ENCODE assay signal across 13 cellular contexts in the genomic region with DNA sequence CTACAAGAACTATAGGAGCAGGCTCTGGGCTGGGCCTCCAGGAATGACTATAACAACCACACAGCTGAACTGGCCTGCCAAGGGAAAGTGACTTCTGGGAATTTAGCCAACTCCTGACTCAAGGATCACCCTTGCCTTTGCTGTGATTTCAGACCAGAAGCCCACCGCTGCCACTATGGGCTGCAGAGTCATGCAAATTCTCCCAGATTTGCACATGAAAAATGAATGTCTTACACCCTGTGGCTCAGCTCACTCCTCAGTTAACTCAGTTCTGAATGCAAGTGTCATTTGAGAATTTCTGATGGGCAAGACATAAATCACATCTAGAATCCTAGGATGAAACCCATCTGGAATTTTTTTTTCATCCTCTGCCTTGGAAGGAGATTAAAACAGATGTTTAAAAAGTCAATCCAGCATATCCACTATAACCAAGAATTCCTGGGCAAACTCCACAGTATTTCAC.
DNase-seq lines count a peak whose midpoint lies in the region; ATAC-seq and TF ChIP-seq lines count a peak whose summit lies in the region.
"Had no signal": no experiment of that assay in that cellular context is flagged by ENCODE, and none has a peak within 500 bp of the region (broad histone marks: within the 10 kb centered on the region; RNA-seq: fewer than 3 reads in every experiment).

No MANE protein-coding gene starts in this region.

- no peak overlapping the region; the same call in 1 of the 2 replicates for H3K4me3 ChIP-seq in GM23338
- H3K4me3 ChIP-seq in RWPE2 (ENCODE audit: severe bottlenecking): no peak overlapping the region
- no peak overlapping the region for H3K4me3 ChIP-seq in fibroblast of mammary gland (ENCODE audit: control insufficient read depth, low read depth, low read length)
- no peak overlapping the region for H3K4me3 ChIP-seq in retinal pigment epithelial cell (ENCODE audit: low read length)
- H3K4me3 ChIP-seq: gastroesophageal sphincter, suprapubic skin had no signal

- H3K36me3 Mint-ChIP-seq in GM23338 (ENCODE audit: low read depth): peaks cover 5% of the 10 kb centered on the region; the same call in 2 of the 3 replicates
- H3K36me3 Mint-ChIP-seq in endothelial cell (ENCODE audit: low read depth, unreplicated experiment): no peaks in the 10 kb centered on the region

- H3K27ac ChIP-seq in GM23338 (ENCODE audit: low read depth): peak overlapping the region; percentile 35; the same call in 1 of the 2 replicates
- H3K27ac ChIP-seq in RWPE2 (ENCODE audit: poor library complexity, severe bottlenecking): peak overlapping the region; percentile 64
- H3K27ac ChIP-seq: gastroesophageal sphincter, suprapubic skin had no signal

- H3K27me3 Mint-ChIP-seq in GM23338 (ENCODE audit: insufficient read depth, low read depth, poor library complexity) (no peaks in the 10 kb centered on the region), endothelial cell (ENCODE audit: unreplicated experiment) (no peaks in the 10 kb centered on the region)

- H3K27ac Mint-ChIP-seq in GM23338: 0 out of 2 replicates have a peak overlapping the region, but pooled peaks have one; percentile 33
- no peak overlapping the region for H3K27ac Mint-ChIP-seq in endothelial cell (ENCODE audit: unreplicated experiment)
- H3K27ac Mint-ChIP-seq: activated naive CD8-positive, alpha-beta T cell treated with anti-CD3 and anti-CD28 coated beads, Interleukin-2, amount 50 U/mL, for 24 hours had no signal

- H3F3A ChIP-seq in GM23338 (replicated peaks; ENCODE audit: low read depth): no peaks in the 10 kb centered on the region

- H4K20me1 ChIP-seq in GM23338 (replicated peaks; ENCODE audit: insufficient read depth): no peaks in the 10 kb centered on the region

- H3K27me3 ChIP-seq in GM23338 (ENCODE audit: insufficient read depth): no peaks in the 10 kb centered on the region
- H3K27me3 ChIP-seq in RWPE2 (ENCODE audit: insufficient read depth, poor library complexity, severe bottlenecking): no peaks in the 10 kb centered on the region
- H3K27me3 ChIP-seq: gastroesophageal sphincter, suprapubic skin had no signal

- H2AFZ ChIP-seq in GM23338: peak overlapping the region; percentile 11; the same call in 1 of the 2 replicates

- H3K36me3 ChIP-seq in GM23338 (ENCODE audit: insufficient read depth): no peaks in the 10 kb centered on the region
- H3K36me3 ChIP-seq in RWPE2 (ENCODE audit: low read depth): no peaks in the 10 kb centered on the region
- H3K36me3 ChIP-seq: gastroesophageal sphincter, suprapubic skin had no signal

- H3K4me3 Mint-ChIP-seq in GM23338 (no peak overlapping the region), endothelial cell (ENCODE audit: unreplicated experiment) (no peak overlapping the region)
- H3K4me3 Mint-ChIP-seq: activated naive CD8-positive, alpha-beta T cell treated with anti-CD3 and anti-CD28 coated beads, Interleukin-2, amount 50 U/mL, for 24 hours had no signal

- 0 out of 2 replicates have a peak, but pooled peaks cover 6% of the 10 kb centered on the region for H3K9me2 ChIP-seq in GM23338 (ENCODE audit: insufficient read depth)

- TF ChIP-seq CTCF in GM23338 (conservative IDR thresholded peaks at IDR 0.05; ENCODE audit: low read depth in 2 of 2): no peak
- no peak for TF ChIP-seq CTCF in RWPE2 (IDR thresholded peaks at IDR 0.05; ENCODE audit: poor library complexity, severe bottlenecking)
- TF ChIP-seq CTCF in fibroblast of mammary gland (conservative IDR thresholded peaks at IDR 0.05; ENCODE audit: control insufficient read depth, insufficient read depth, low read depth, low read length): no peak
- TF ChIP-seq CTCF in retinal pigment epithelial cell (conservative IDR thresholded peaks at IDR 0.05; ENCODE audit: low read depth, low read length): no peak
- TF ChIP-seq CTCF in endothelial cell (IDR thresholded peaks at IDR 0.05; ENCODE audit: unreplicated experiment): no peak

- H3K4me1 Mint-ChIP-seq in GM23338: peaks cover 11% of the 10 kb centered on the region
- no peaks in the 10 kb centered on the region for H3K4me1 Mint-ChIP-seq in endothelial cell (ENCODE audit: unreplicated experiment)
- H3K4me1 Mint-ChIP-seq: activated naive CD8-positive, alpha-beta T cell treated with anti-CD3 and anti-CD28 coated beads, Interleukin-2, amount 50 U/mL, for 24 hours had no signal

- ATAC-seq in GM23338: no peak
- ATAC-seq in RWPE2 (ENCODE audit: low read depth): peak; percentile 94
- ATAC-seq: activated naive CD8-positive, alpha-beta T cell treated with anti-CD3 and anti-CD28 coated beads, Interleukin-2, amount 50 U/mL, for 24 hours; gastroesophageal sphincter had no signal

- H3K4me2 ChIP-seq in GM23338: peak overlapping the region; percentile 58

- no peaks in the 10 kb centered on the region for H3K79me2 ChIP-seq in GM23338 (replicated peaks; ENCODE audit: insufficient read depth)

- DNase-seq in GM23338 (ENCODE audit: low spot score) (no peak), RWPE2 (ENCODE audit: low spot score) (peak; percentile 61), fibroblast of mammary gland (ENCODE audit: low read depth) (peak; percentile 98), retinal pigment epithelial cell (ENCODE audit: low read depth) (peak; percentile 97), putamen (ENCODE audit: low spot score) (no peak), endothelial cell (ENCODE audit: low spot score) (no peak), activated gamma-delta T cell treated with Interleukin-2 at 50 U/mL for 16 hours (no peak)
- no peak for DNase-seq in activated CD4-positive, alpha-beta T cell treated with anti-CD3 and anti-CD28 coated beads for 48 hours
- DNase-seq: activated CD4-positive, alpha-beta T cell treated with anti-CD3 and anti-CD28 coated beads, Interleukin-2, amount 50 U/mL, for 48 hours; activated naive CD8-positive, alpha-beta T cell treated with anti-CD3 and anti-CD28 coated beads, Interleukin-2, amount 50 U/mL, for 24 hours; Right ventricle myocardium superior had no signal

- no peaks in the 10 kb centered on the region for H3K9me3 ChIP-seq in RWPE2 (ENCODE audit: severe bottlenecking)
- H3K9me3 ChIP-seq: gastroesophageal sphincter, suprapubic skin had no signal

- H3K9me3 Mint-ChIP-seq in GM23338: no peaks in the 10 kb centered on the region; the same call in 2 of the 3 replicates
- no peaks in the 10 kb centered on the region for H3K9me3 Mint-ChIP-seq in endothelial cell (ENCODE audit: unreplicated experiment)
- H3K9me3 Mint-ChIP-seq: activated naive CD8-positive, alpha-beta T cell treated with anti-CD3 and anti-CD28 coated beads, Interleukin-2, amount 50 U/mL, for 24 hours had no signal

- H3K4me1 ChIP-seq in GM23338 (ENCODE audit: insufficient read depth): no peaks in the 10 kb centered on the region
- H3K4me1 ChIP-seq in RWPE2 (ENCODE audit: insufficient read depth, poor library complexity, severe bottlenecking): peaks cover 6% of the 10 kb centered on the region
- H3K4me1 ChIP-seq: gastroesophageal sphincter, suprapubic skin had no signal

TF ChIP-seq in GM23338, 12 proteins besides CTCF, POLR2A, EP300 and RAD21 (continues in another document):
- no peak for TF ChIP-seq CREB1 (CRISPR knock-in tag; IDR thresholded peaks at IDR 0.05; ENCODE audit: low read depth)
- no peak for TF ChIP-seq JUNB (IDR thresholded peaks at IDR 0.05; ENCODE audit: unreplicated experiment)
- no peak for TF ChIP-seq EZH2 (IDR thresholded peaks at IDR 0.05; ENCODE audit: low read depth, unreplicated experiment)
- no peak for TF ChIP-seq POLR2AphosphoS5 (IDR thresholded peaks at IDR 0.05; ENCODE audit: low read depth)
- no peak for TF ChIP-seq EZH2phosphoT487 (IDR thresholded peaks at IDR 0.05; ENCODE audit: unreplicated experiment)

Comparison
In these comparisons a context has a peak if more than half of its experiments do, and no peak if none do; other contexts are left out.
1. DNase-seq: peak in RWPE2 (single experiment), fibroblast of mammary gland (single experiment) and retinal pigment epithelial cell (single experiment); none in GM23338 (single experiment), putamen (single experiment), activated CD4-positive, alpha-beta T cell treated with anti-CD3 and anti-CD28 coated beads for 48 hours (single experiment), endothelial cell (single experiment) and activated gamma-delta T cell treated with Interleukin-2 at 50 U/mL for 16 hours (single experiment).